Comparison of ENCODE assay signal across 8 cellular contexts in the genomic region with DNA sequence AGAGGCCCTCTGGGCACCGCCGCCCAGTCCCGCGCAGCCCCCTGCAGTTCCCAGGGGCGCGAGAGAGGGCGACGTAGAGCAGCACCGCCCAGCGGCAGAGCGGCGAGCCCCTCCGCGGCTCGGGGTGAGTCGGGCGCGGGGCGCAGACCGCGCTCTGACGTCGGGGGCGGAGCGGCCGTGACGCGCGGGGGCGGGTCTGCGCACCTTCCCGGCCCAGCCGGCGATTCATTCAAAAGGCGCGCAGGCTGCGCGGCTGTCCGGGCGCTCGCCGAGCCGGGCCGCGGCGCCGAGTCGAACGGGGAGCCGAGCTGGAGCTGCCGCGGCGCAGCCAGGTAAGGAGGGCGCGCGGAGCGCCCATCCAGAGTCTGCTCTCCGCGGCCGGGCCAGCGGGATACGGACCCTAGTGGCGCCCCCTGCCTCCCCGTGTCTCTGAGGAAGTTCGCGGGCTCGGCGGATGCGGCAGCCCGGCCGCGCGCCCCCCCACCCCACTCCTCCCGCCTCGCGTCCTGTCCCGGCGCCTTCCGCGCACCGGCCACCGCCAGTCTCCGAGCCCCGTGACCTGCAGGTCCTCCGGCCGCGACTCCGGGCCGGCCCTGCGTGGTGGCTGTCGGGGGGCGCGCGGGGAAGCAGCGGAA. TPM values are rescaled to one million over a fixed set of nuclear protein-coding genes. Genes with fewer than 3 reads are reported as not detected.
DNase-seq lines count a peak whose midpoint lies in the region; ATAC-seq and TF ChIP-seq lines count a peak whose summit lies in the region.

Gene RELT, plus strand, starts transcription at position 232 of the 635 bp plus-strand sequence. CDS start 12,738 bp downstream, outside the sequence.

- DNase-seq in CD14-positive monocyte (ENCODE audit: low spot score) (peak; percentile 88), NCI-H748 (lab: John Stamatoyannopoulos, UW; ENCODE audit: unreplicated experiment) (peak; percentile 93), dermis microvascular lymphatic vessel endothelial cell (ENCODE audit: low read depth in 2 of 2) (peak; percentile 74 to 92), right lobe of liver (peak; percentile 89 to 93 (median 91))
- DNase-seq in activated CD4-positive, alpha-beta T cell treated with anti-CD3 and anti-CD28 coated beads, Interleukin-2, amount 50 U/mL, for 4 hours: peak; percentile 87 to 90
- DNase-seq in stimulated activated CD4-positive, alpha-beta T cell treated with anti-CD3 and anti-CD28 coated beads, Interleukin-4, amount 100 ng/mL, for 4 hours: peak; percentile 88 to 95

- no peaks in the 10 kb centered on the region for H3K27me3 ChIP-seq in right lobe of liver

- H3K4me1 ChIP-seq in right lobe of liver: peaks cover 0 to 4% (median 1%) of the 10 kb centered on the region in 4 donors

- WGBS in right lobe of liver (ENCODE audit: insufficient coverage, low coverage, low lambda C conversion rate, missing lambda C conversion rate): 0% methylated on average over 2 of the region's 95 CpGs

- peak; percentile 95 for TF ChIP-seq POLR2A in right lobe of liver (IDR thresholded peaks at IDR 0.05)

- H3K36me3 ChIP-seq in right lobe of liver: no peaks in the 10 kb centered on the region

- intact Hi-C loops in CD14-positive monocyte (cut with micrococcal nuclease): no loop called here
- intact Hi-C loops in right lobe of liver (cut with DNase I): no loop called here

- H3K36me3 Mint-ChIP-seq in CD14-positive monocyte: peaks cover 26 to 35% of the 10 kb centered on the region in 2 donors

- H3K4me3 ChIP-seq in right lobe of liver: peak within 1 kb of the TSS; percentile 65 to 80 (median 72)

- peak; percentile 96 for TF ChIP-seq CTCF in CD14-positive monocyte (IDR thresholded peaks at IDR 0.05)
- TF ChIP-seq CTCF in right lobe of liver (IDR thresholded peaks at IDR 0.05): peak; percentile 89 to 96 (median 94)

- peak within 1 kb of the TSS; percentile 53 to 89 (median 79) for H3K27ac ChIP-seq in right lobe of liver

- peaks cover 0 to 6% (median 2%) of the 10 kb centered on the region in 3 donors for H3K27me3 Mint-ChIP-seq in CD14-positive monocyte (ENCODE audit: low read depth in 3 of 3)

- H3K4me3 Mint-ChIP-seq in CD14-positive monocyte: peak within 1 kb of the TSS; percentile 98

- no peaks in the 10 kb centered on the region for H3K9me3 ChIP-seq in right lobe of liver

- peaks cover 63% of the 10 kb centered on the region for H3K4me1 Mint-ChIP-seq in CD14-positive monocyte

- no peaks in the 10 kb centered on the region for H3K9me3 Mint-ChIP-seq in CD14-positive monocyte

- peak; percentile 85 for ATAC-seq in GM19324 (IDR thresholded peaks at IDR 0.05; ENCODE audit: low FRiP score, unreplicated experiment)
- ATAC-seq in HG03460 (IDR thresholded peaks at IDR 0.05; ENCODE audit: unreplicated experiment): peak; percentile 68
- ATAC-seq in right lobe of liver: peak; percentile 93 to 95 (median 94)

- H3K27ac Mint-ChIP-seq in CD14-positive monocyte: peak within 1 kb of the TSS; percentile 97 to 99 (median 98)

RNA-seq across cellular contexts. Expression of gene RELT, which starts in this region (rescaled TPM):
- 10 to 100 TPM; 16.4 to 27.3 TPM for polyA plus RNA-seq in CD14-positive monocyte
- total RNA-seq in dermis microvascular lymphatic vessel endothelial cell (4.5 and 4.8 TPM in 2 replicates), right lobe of liver (1 to 10 TPM in 5 of 6 experiments, under 1 TPM in 1; 0.81 to 5.4 (median 1.6) TPM)

Comparison
In these comparisons a context has a peak if more than half of its experiments do, and no peak if none do; other contexts are left out.
1. Peak in every context shown above with its lines: DNase-seq, ATAC-seq, H3K4me3 ChIP-seq and H3K27ac ChIP-seq.